In genomic region chr22:18001040-18001893, GRCh38 we compare ENCODE assay signal across 1 cellular context.
TF ChIP-seq lines count a peak whose summit lies in the region.

No MANE protein-coding gene starts in this region.

TF ChIP-seq in K562, 482 proteins besides CTCF, POLR2A, EP300 and RAD21 (continued from another document and continues in another):
- no peak for TF ChIP-seq IRF1 (CRISPR knock-in tag; IDR thresholded peaks at IDR 0.05; ENCODE audit: borderline replicate concordance)
- no peak for TF ChIP-seq E4F1 (CRISPR knock-in tag; IDR thresholded peaks at IDR 0.05; ENCODE audit: borderline replicate concordance)
- no peak for TF ChIP-seq SRSF7 (optimal IDR thresholded peaks at IDR 0.05; ENCODE audit: low read depth, low read length)
- TF ChIP-seq RNF219 (CRISPR knock-in tag; IDR thresholded peaks at IDR 0.05): no peak
- no peak for TF ChIP-seq DMBX1 (CRISPR knock-in tag; IDR thresholded peaks at IDR 0.05; ENCODE audit: borderline replicate concordance)
- TF ChIP-seq ZNF518B (CRISPR knock-in tag; IDR thresholded peaks at IDR 0.05): no peak
- TF ChIP-seq GATAD2A (IDR thresholded peaks at IDR 0.05): no peak
- no peak for TF ChIP-seq IRF9 (tag; IDR thresholded peaks at IDR 0.05)
- peak; percentile 34; the same call in 1 of the 2 replicates for TF ChIP-seq CBFA2T3 (IDR thresholded peaks at IDR 0.05)
- TF ChIP-seq BCOR (IDR thresholded peaks at IDR 0.05): no peak
- no peak for TF ChIP-seq PPARD (CRISPR knock-in tag; IDR thresholded peaks at IDR 0.05)
- TF ChIP-seq NFYB (IDR thresholded peaks at IDR 0.05; ENCODE audit: extremely low read depth, insufficient read length): peak; percentile 95
- TF ChIP-seq SNRNP70 (optimal IDR thresholded peaks at IDR 0.05; ENCODE audit: low read depth, low read length): no peak
- TF ChIP-seq ZBTB8A (IDR thresholded peaks at IDR 0.05; ENCODE audit: partially characterized antibody): no peak
- TF ChIP-seq CBFA2T2 (conservative IDR thresholded peaks at IDR 0.05): no peak
- TF ChIP-seq MTF1 (CRISPR knock-in tag; IDR thresholded peaks at IDR 0.05; ENCODE audit: borderline replicate concordance): no peak
- peak; percentile 70 for TF ChIP-seq POLR2AphosphoS5 (IDR thresholded peaks at IDR 0.05; ENCODE audit: control insufficient read depth, insufficient read depth, low read depth, low read length)
- no peak for TF ChIP-seq GTF2F1 (IDR thresholded peaks at IDR 0.05; ENCODE audit: low read depth, low read length)
- no peak for TF ChIP-seq HBP1 (CRISPR knock-in tag; IDR thresholded peaks at IDR 0.05)
- no peak for TF ChIP-seq ZEB2 (IDR thresholded peaks at IDR 0.05)
- no peak for TF ChIP-seq CSDE1 (IDR thresholded peaks at IDR 0.05)
- no peak for TF ChIP-seq NFATC3 (IDR thresholded peaks at IDR 0.05)
- peak; percentile 39; the same call in 1 of the 2 replicates for TF ChIP-seq ZFX (CRISPR knock-in tag; IDR thresholded peaks at IDR 0.05)
- peak; percentile 100 for TF ChIP-seq FOXM1 (IDR thresholded peaks at IDR 0.05; ENCODE audit: low read depth)
- TF ChIP-seq FOXM1 (CRISPR knock-in tag; IDR thresholded peaks at IDR 0.05; ENCODE audit: low read depth): peak; percentile 82; the same call in 1 of the 2 replicates
- TF ChIP-seq E2F1 (CRISPR knock-in tag; IDR thresholded peaks at IDR 0.05): peak; percentile 19; the same call in 1 of the 2 replicates
- no peak for TF ChIP-seq PTTG1 (tag; IDR thresholded peaks at IDR 0.05; ENCODE audit: low read depth)
- TF ChIP-seq WHSC1 (IDR thresholded peaks at IDR 0.05; ENCODE audit: low read length): no peak
- no peak for TF ChIP-seq ZNF780A (CRISPR knock-in tag; IDR thresholded peaks at IDR 0.05)
- TF ChIP-seq ZNF121 (CRISPR knock-in tag; conservative IDR thresholded peaks at IDR 0.05): no peak
- TF ChIP-seq HDAC3 (IDR thresholded peaks at IDR 0.05; ENCODE audit: borderline replicate concordance, partially characterized antibody): no peak
- no peak for TF ChIP-seq GTF2B (IDR thresholded peaks at IDR 0.05; ENCODE audit: extremely low read depth, insufficient read length)
- peak; percentile 98 for TF ChIP-seq MBD2 (IDR thresholded peaks at IDR 0.05; ENCODE audit: borderline replicate concordance, low read depth)
- TF ChIP-seq ZNF274 (IDR thresholded peaks at IDR 0.05; ENCODE audit: borderline replicate concordance, low read depth, low read length): no peak
- TF ChIP-seq ZNF277 (CRISPR knock-in tag; IDR thresholded peaks at IDR 0.05; ENCODE audit: borderline replicate concordance): no peak
- no peak for TF ChIP-seq ZC3H4 (CRISPR knock-in tag; IDR thresholded peaks at IDR 0.05; ENCODE audit: borderline replicate concordance)
- TF ChIP-seq ZBTB9 (CRISPR knock-in tag; IDR thresholded peaks at IDR 0.05): peak; percentile 89; the same call in 1 of the 2 replicates
- TF ChIP-seq THRAP3 (IDR thresholded peaks at IDR 0.05; ENCODE audit: borderline replicate concordance): no peak
- peak; percentile 99 for TF ChIP-seq TOE1 (IDR thresholded peaks at IDR 0.05; ENCODE audit: borderline replicate concordance)
- no peak for TF ChIP-seq TOE1 (CRISPR knock-in tag; IDR thresholded peaks at IDR 0.05; ENCODE audit: borderline replicate concordance, low read depth)
- peak; percentile 69; the same call in 1 of the 2 replicates for TF ChIP-seq CHD2 (IDR thresholded peaks at IDR 0.05; ENCODE audit: low read depth, low read length)
- TF ChIP-seq ZBTB5 (IDR thresholded peaks at IDR 0.05): no peak
- TF ChIP-seq ZNF3 (CRISPR knock-in tag; IDR thresholded peaks at IDR 0.05): no peak
- TF ChIP-seq ZNF511 (CRISPR knock-in tag; IDR thresholded peaks at IDR 0.05): 0 out of 2 replicates have a peak, but pooled peaks have one; percentile 72
